ENCODE assay signal across 35 cellular contexts in the genomic region with DNA sequence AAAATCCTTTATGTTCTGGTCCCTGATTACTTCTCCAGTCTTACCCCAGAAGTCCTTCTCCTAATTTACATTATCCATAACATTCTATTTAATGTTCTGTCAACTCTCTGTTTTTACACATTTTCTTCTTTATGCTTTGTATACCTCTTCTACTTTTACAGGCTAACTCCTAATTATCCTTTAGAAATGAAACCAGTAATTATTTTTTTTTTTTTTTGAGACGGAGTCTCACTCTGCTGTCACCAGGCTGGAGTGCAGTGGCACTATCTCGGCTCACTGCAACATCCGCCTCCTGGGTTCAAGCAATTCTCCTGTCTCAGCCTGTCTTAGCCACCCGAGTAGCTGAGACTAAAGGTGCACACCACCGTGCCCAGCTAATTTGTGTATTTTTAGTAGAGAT.
"Had no signal": no experiment of that assay in that cellular context is flagged by ENCODE, and none has a peak within 500 bp of the region (broad histone marks: within the 10 kb centered on the region; RNA-seq: fewer than 3 reads in every experiment).

No MANE protein-coding gene starts in this region.

- H3K4me1 Mint-ChIP-seq: activated B cell treated with CpG ODN at 0.5 μM for 24 hours had no signal

- H3K27me3 ChIP-seq: brain microvascular endothelial cell, SJCRH30 had no signal

- ATAC-seq: activated T-helper 17 cell treated with anti-CD3 and anti-CD28 coated beads, Interleukin-2, amount 50 U/mL, for 72 hours; Panc1 had no signal

- H3K4me3 Mint-ChIP-seq: activated B cell treated with CpG ODN at 0.5 μM for 24 hours; activated CD4-positive, alpha-beta memory T cell treated with anti-CD3 and anti-CD28 coated beads for 36 hours; activated naive CD8-positive, alpha-beta T cell treated with anti-CD3 and anti-CD28 coated beads for 36 hours; activated T-helper 17 cell treated with anti-CD3 and anti-CD28 coated beads, Interleukin-2, amount 50 U/mL, for 72 hours had no signal

- H3K4me1 ChIP-seq: SJCRH30 had no signal

- H3K27ac ChIP-seq: brain microvascular endothelial cell, SJCRH30, SK-N-MC, VCaP had no signal

- H3K9me3 ChIP-seq: SJCRH30 had no signal

- H3K36me3 ChIP-seq: brain microvascular endothelial cell had no signal

- H3K4me3 ChIP-seq: SJCRH30, SK-N-MC had no signal

- H3K27me3 Mint-ChIP-seq: activated B cell treated with CpG ODN at 0.5 μM for 24 hours; activated CD4-positive, alpha-beta memory T cell treated with anti-CD3 and anti-CD28 coated beads for 36 hours; activated naive CD8-positive, alpha-beta T cell treated with anti-CD3 and anti-CD28 coated beads for 36 hours; activated T-helper 17 cell treated with anti-CD3 and anti-CD28 coated beads, Interleukin-2, amount 50 U/mL, for 72 hours; IgD-negative memory B cell had no signal

- H3K9me3 Mint-ChIP-seq: activated B cell treated with CpG ODN at 0.5 μM for 24 hours; activated CD4-positive, alpha-beta memory T cell treated with anti-CD3 and anti-CD28 coated beads for 36 hours; activated naive CD8-positive, alpha-beta T cell treated with anti-CD3 and anti-CD28 coated beads for 36 hours; activated T-helper 17 cell treated with anti-CD3 and anti-CD28 coated beads, Interleukin-2, amount 50 U/mL, for 72 hours; IgD-negative memory B cell had no signal

- H3K27ac Mint-ChIP-seq: activated B cell treated with CpG ODN at 0.5 μM for 24 hours; activated CD4-positive, alpha-beta memory T cell treated with anti-CD3 and anti-CD28 coated beads for 36 hours; activated naive CD8-positive, alpha-beta T cell treated with anti-CD3 and anti-CD28 coated beads for 36 hours; activated T-helper 17 cell treated with anti-CD3 and anti-CD28 coated beads, Interleukin-2, amount 50 U/mL, for 72 hours; IgD-negative memory B cell had no signal

- DNase-seq: activated B cell treated with CpG ODN at 0.5 μM for 24 hours; activated CD4-positive, alpha-beta memory T cell treated with anti-CD3 and anti-CD28 coated beads for 36 hours; activated CD4-positive, alpha-beta T cell treated with anti-CD3 and anti-CD28 coated beads for 4 hours; activated CD4-positive, alpha-beta T cell treated with anti-CD3 and anti-CD28 coated beads, Interleukin-2, amount 50 U/mL, for 1 hour; activated CD4-positive, CD25-positive, alpha-beta regulatory T cell treated with anti-CD3 and anti-CD28 coated beads, Interleukin-2, amount 50 U/mL, for 72 hours; activated CD8-positive, alpha-beta memory T cell treated with anti-CD3 and anti-CD28 coated beads, Interleukin-2, amount 50 U/mL, for 4 hours; activated effector memory CD4-positive, alpha-beta T cell treated with anti-CD3 and anti-CD28 coated beads, Interleukin-2, amount 50 U/mL, for 16 hours; activated naive CD4-positive, alpha-beta T cell; activated naive CD4-positive, alpha-beta T cell treated with anti-CD3 and anti-CD28 coated beads, Interleukin-2, amount 50 U/mL, for 16 hours; activated naive CD8-positive, alpha-beta T cell treated with anti-CD3 and anti-CD28 coated beads for 36 hours; activated T-cell treated with anti-CD3 and anti-CD28 coated beads for 4 hours; activated T-cell treated with anti-CD3 and anti-CD28 coated beads, Interleukin-2, amount 50 U/mL, for 48 hours; amniotic stem cell; aorta; brain microvascular endothelial cell; central memory CD4-positive, alpha-beta T cell; Kasumi-1; KG1; MM.1S; NCI-H1092; NCI-H187 treated with DMSO at 0.1 percent for 48 hours; NCI-H2081; NCI-H2171 treated with DMSO at 0.1 percent for 48 hours; NCI-H510A; NCI-H526 treated with DMSO at 0.1 percent for 48 hours; NCI-H82; SHP77; SJCRH30; T-helper 2 cell; T-helper 9 cell had no signal

- H3K36me3 Mint-ChIP-seq: IgD-negative memory B cell had no signal
